32 cellular contexts compared by ENCODE assay signal in the genomic region with DNA sequence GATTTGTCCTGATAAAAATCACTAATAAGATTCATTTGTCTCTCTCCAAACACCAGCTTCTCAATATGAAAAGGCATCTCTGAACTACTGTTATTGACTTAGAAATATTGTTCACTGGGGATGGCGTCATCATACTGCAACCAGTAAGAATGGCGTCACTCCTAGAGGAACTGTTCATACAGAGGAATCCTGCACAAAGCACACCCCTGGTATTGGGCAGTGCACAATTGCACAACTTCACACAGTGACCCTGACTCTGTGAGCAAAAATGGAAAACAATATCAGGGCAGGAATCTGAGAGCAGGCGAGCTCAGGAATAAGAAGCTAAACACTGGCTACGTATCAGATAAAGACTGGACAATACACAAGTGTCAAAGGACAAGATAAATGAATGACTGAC.
"Had no signal": no experiment of that assay in that cellular context is flagged by ENCODE, and none has a peak within 500 bp of the region (broad histone marks: within the 10 kb centered on the region; RNA-seq: fewer than 3 reads in every experiment).

No MANE protein-coding gene starts in this region.

- DNase-seq: activated CD4-positive, alpha-beta T cell treated with anti-CD3 and anti-CD28 coated beads, Interleukin-2, amount 10 ng/mL, durations not matched to agents 24 days and 14 days; activated CD4-positive, alpha-beta T cell treated with anti-CD3 and anti-CD28 coated beads, Interleukin-2, amount 50 U/mL, for 4 hours; activated CD8-positive, alpha-beta T cell treated with anti-CD3 and anti-CD28 coated beads for 36 hours; activated effector memory CD4-positive, alpha-beta T cell treated with anti-CD3 and anti-CD28 coated beads, Interleukin-2, amount 50 U/mL, for 16 hours; activated naive CD4-positive, alpha-beta T cell; activated naive CD4-positive, alpha-beta T cell treated with anti-CD3 and anti-CD28 coated beads, Interleukin-2, amount 50 U/mL, for 16 hours; activated naive CD8-positive, alpha-beta T cell treated with anti-CD3 and anti-CD28 coated beads for 36 hours; activated T-cell treated with anti-CD3 and anti-CD28 coated beads, Interleukin-2, amount 50 U/mL, for 1 hour; activated T-cell treated with anti-CD3 and anti-CD28 coated beads, Interleukin-2, amount 50 U/mL, for 72 hours; amygdala; body of pancreas; MM.1S; MV-4-11; NCI-H1092 treated with DMSO at 0.1 percent for 48 hours; NCI-H1417; NCI-H146; NCI-H187; NCI-H2029 treated with DMSO at 0.1 percent for 48 hours; NCI-H2107; NCI-H2171; NCI-H510A; NCI-H526; NCI-H748 treated with DMSO at 0.1 percent for 48 hours; NK-92 treated with Interleukin-12 subunit alpha and Interleukin-12 subunit beta, amount 100 ng/mL, for 24 hours; PC-3; Peyer's patch; SIG-M5; T1000 had no signal

- H3K9ac ChIP-seq: KMS-11 had no signal

- H3K27ac Mint-ChIP-seq: activated CD4-positive, alpha-beta T cell treated with anti-CD3 and anti-CD28 coated beads, Interleukin-2, amount 10 ng/mL, durations not matched to agents 24 days and 14 days; activated CD8-positive, alpha-beta T cell treated with anti-CD3 and anti-CD28 coated beads for 36 hours; activated naive CD8-positive, alpha-beta T cell treated with anti-CD3 and anti-CD28 coated beads for 36 hours; activated T-cell treated with anti-CD3 and anti-CD28 coated beads, Interleukin-2, amount 50 U/mL, for 72 hours; activated T-helper 17 cell treated with anti-CD3 and anti-CD28 coated beads, Interleukin-2, amount 50 U/mL, for 72 hours had no signal

- H3K36me3 Mint-ChIP-seq: activated naive CD8-positive, alpha-beta T cell treated with anti-CD3 and anti-CD28 coated beads for 36 hours had no signal

- H3K9me3 ChIP-seq: body of pancreas, Peyer's patch had no signal

- H3K4me3 ChIP-seq: body of pancreas, breast epithelium, Peyer's patch had no signal

- H3K4me2 ChIP-seq: KMS-11 had no signal

- H3K27me3 ChIP-seq: body of pancreas, Peyer's patch had no signal

- H3K36me3 ChIP-seq: breast epithelium, Peyer's patch had no signal

- H3K4me1 Mint-ChIP-seq: activated CD4-positive, alpha-beta T cell treated with anti-CD3 and anti-CD28 coated beads, Interleukin-2, amount 10 ng/mL, durations not matched to agents 24 days and 14 days; activated naive CD8-positive, alpha-beta T cell treated with anti-CD3 and anti-CD28 coated beads for 36 hours; activated T-helper 17 cell treated with anti-CD3 and anti-CD28 coated beads, Interleukin-2, amount 50 U/mL, for 72 hours had no signal

- H3K9me3 Mint-ChIP-seq: activated CD4-positive, alpha-beta T cell treated with anti-CD3 and anti-CD28 coated beads, Interleukin-2, amount 10 ng/mL, durations not matched to agents 24 days and 14 days; activated CD8-positive, alpha-beta T cell treated with anti-CD3 and anti-CD28 coated beads for 36 hours; activated naive CD8-positive, alpha-beta T cell treated with anti-CD3 and anti-CD28 coated beads for 36 hours; activated T-cell treated with anti-CD3 and anti-CD28 coated beads, Interleukin-2, amount 50 U/mL, for 72 hours; activated T-helper 17 cell treated with anti-CD3 and anti-CD28 coated beads, Interleukin-2, amount 50 U/mL, for 72 hours had no signal

- H3K27ac ChIP-seq: body of pancreas, breast epithelium, KMS-11, Peyer's patch, RWPE1 had no signal

- H3K4me3 Mint-ChIP-seq: activated CD4-positive, alpha-beta T cell treated with anti-CD3 and anti-CD28 coated beads, Interleukin-2, amount 10 ng/mL, durations not matched to agents 24 days and 14 days; activated CD8-positive, alpha-beta T cell treated with anti-CD3 and anti-CD28 coated beads for 36 hours; activated naive CD8-positive, alpha-beta T cell treated with anti-CD3 and anti-CD28 coated beads for 36 hours; activated T-cell treated with anti-CD3 and anti-CD28 coated beads, Interleukin-2, amount 50 U/mL, for 72 hours; activated T-helper 17 cell treated with anti-CD3 and anti-CD28 coated beads, Interleukin-2, amount 50 U/mL, for 72 hours had no signal

- H3K4me1 ChIP-seq: body of pancreas, breast epithelium, Peyer's patch had no signal

- H3K27me3 Mint-ChIP-seq: activated CD4-positive, alpha-beta T cell treated with anti-CD3 and anti-CD28 coated beads, Interleukin-2, amount 10 ng/mL, durations not matched to agents 24 days and 14 days; activated CD8-positive, alpha-beta T cell treated with anti-CD3 and anti-CD28 coated beads for 36 hours; activated naive CD8-positive, alpha-beta T cell treated with anti-CD3 and anti-CD28 coated beads for 36 hours; activated T-helper 17 cell treated with anti-CD3 and anti-CD28 coated beads, Interleukin-2, amount 50 U/mL, for 72 hours had no signal
